ENCODE assay signal across 24 cellular contexts in the genomic region with DNA sequence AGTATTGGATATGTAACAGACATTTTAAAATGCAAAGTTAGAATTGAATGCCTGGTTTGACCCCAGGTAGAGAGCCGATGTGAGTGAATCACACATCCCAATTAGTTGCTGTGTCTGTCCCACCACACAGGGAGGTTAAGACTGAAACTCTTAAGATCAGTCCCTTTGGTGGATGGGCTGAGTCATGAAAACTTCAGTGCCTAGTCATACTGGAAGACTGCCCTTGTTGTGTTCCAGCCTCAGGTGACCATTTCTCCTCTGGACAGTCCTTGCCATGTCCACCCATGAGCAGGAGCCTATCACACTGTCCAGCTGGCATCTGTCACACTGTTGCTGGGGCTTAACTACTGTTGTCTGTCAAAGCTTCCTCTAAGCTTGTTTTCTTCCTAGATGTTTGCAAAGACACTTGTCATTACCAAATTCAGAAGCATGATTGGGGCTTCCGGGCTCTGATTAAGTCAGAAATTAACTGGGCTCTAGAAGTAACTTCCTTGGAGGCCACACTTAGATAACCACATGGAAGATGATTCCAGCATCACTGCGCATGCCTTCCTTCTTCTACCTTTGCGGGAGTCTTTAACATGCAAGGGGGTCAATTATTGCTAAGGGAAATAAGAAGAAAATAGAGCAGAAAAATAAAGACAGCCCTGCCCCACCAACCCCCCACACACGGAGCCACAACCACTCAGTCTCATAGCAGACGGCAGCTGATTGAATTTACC. TPM values are rescaled to one million over a fixed set of nuclear protein-coding genes. Genes with fewer than 3 reads are reported as not detected.
DNase-seq lines count a peak whose midpoint lies in the region; ATAC-seq and FAIRE-seq lines count a peak whose summit lies in the region.
"Had no signal": no experiment of that assay in that cellular context is flagged by ENCODE, and none has a peak within 500 bp of the region (broad histone marks: within the 10 kb centered on the region; RNA-seq: fewer than 3 reads in every experiment).

No MANE protein-coding gene starts in this region.

- FAIRE-seq in GM19239 (lab: Jason Lieb, UNC) = no peak
- FAIRE-seq: endothelial cell of umbilical vein, G401.6 had no signal

- no peak overlapping the region for H3K4me3 ChIP-seq in mesenchymal stem cell (ENCODE audit: insufficient read depth in 1 of 2, low read depth in 1 of 2, low read length in 2 of 2)
- H3K4me3 ChIP-seq: coronary artery, lower lobe of right lung, SJSA1, skin epidermis, suprapubic skin had no signal

- DNase-seq in Daoy (ENCODE audit: low read depth) = peak; percentile 29
- DNase-seq in astrocyte of the hippocampus (ENCODE audit: low read depth, low spot score) = peak; percentile 34
- peak; percentile 51 for DNase-seq in mesenchymal stem cell
- no peak for DNase-seq in CD1c-positive myeloid dendritic cell (ENCODE audit: extremely low spot score)
- no peak for DNase-seq in NCI-H2081 (lab: John Stamatoyannopoulos, UW)
- no peak for DNase-seq in GM19239 (ENCODE audit: insufficient read length, low spot score)
- DNase-seq: activated CD4-positive, alpha-beta T cell treated with anti-CD3 and anti-CD28 coated beads for 4 hours; activated effector memory CD4-positive, alpha-beta T cell treated with anti-CD3 and anti-CD28 coated beads, Interleukin-2, amount 50 U/mL, for 16 hours; aorta; Calu3; lower lobe of right lung; naive thymus-derived CD8-positive, alpha-beta T cell; NCI-H2029 treated with DMSO at 0.1 percent for 48 hours; NCI-H524 treated with DMSO at 0.1 percent for 48 hours; stimulated activated CD4-positive, alpha-beta T cell treated with anti-CD3 and anti-CD28 coated beads, Interleukin-4, amount 100 ng/mL, for 1 hour had no signal

- no peak overlapping the region for H3K27ac ChIP-seq in mesenchymal stem cell (ENCODE audit: low read length, poor library complexity, severe bottlenecking)
- H3K27ac ChIP-seq: coronary artery, lower lobe of right lung, SJSA1, skin epidermis, suprapubic skin had no signal

- no peak overlapping the region for H2BK120ac ChIP-seq in mesenchymal stem cell (ENCODE audit: low read depth, low read length)

- no peak overlapping the region for H3K4ac ChIP-seq in mesenchymal stem cell (ENCODE audit: low read depth in 1 of 2, low read length in 2 of 2)

- peaks cover 26% of the 10 kb centered on the region for H3K4me1 ChIP-seq in mesenchymal stem cell (ENCODE audit: control insufficient read depth, insufficient read depth, low read depth, low read length)

- no peak overlapping the region for H3K9ac ChIP-seq in mesenchymal stem cell (ENCODE audit: low read length)

- no peak overlapping the region for H3K23ac ChIP-seq in mesenchymal stem cell (ENCODE audit: low read length in 2 of 2)

- no peak overlapping the region for H2AFZ ChIP-seq in mesenchymal stem cell (ENCODE audit: low read depth, low read length)

- H3K14ac ChIP-seq in mesenchymal stem cell (ENCODE audit: low read length in 2 of 2) = no peak overlapping the region

- no peak overlapping the region for H2BK5ac ChIP-seq in mesenchymal stem cell (ENCODE audit: low read depth, low read length, poor library complexity, severe bottlenecking)

- H2BK12ac ChIP-seq in mesenchymal stem cell (ENCODE audit: low read length in 2 of 2) = no peak overlapping the region

- peaks cover 0 to 8% of the 10 kb centered on the region in 2 experiments for H3K36me3 ChIP-seq in mesenchymal stem cell (ENCODE audit: control insufficient read depth in 1 of 2, insufficient read depth in 2 of 2, low read depth in 1 of 2, low read length in 2 of 2)
- H3K36me3 ChIP-seq: SJSA1, suprapubic skin had no signal

- H3K4me2 ChIP-seq in mesenchymal stem cell (ENCODE audit: low read length, poor library complexity, severe bottlenecking) = no peak overlapping the region

- H3K18ac ChIP-seq in mesenchymal stem cell (ENCODE audit: low read depth in 1 of 2, low read length in 2 of 2) = no peak overlapping the region

- H2BK15ac ChIP-seq in mesenchymal stem cell (ENCODE audit: low read depth, poor library complexity, severe bottlenecking) = no peak overlapping the region

- ATAC-seq in HG03565 (IDR thresholded peaks at IDR 0.05; ENCODE audit: unreplicated experiment) = peak; percentile 60
- ATAC-seq in GM21390 (IDR thresholded peaks at IDR 0.05; ENCODE audit: unreplicated experiment) = no peak
- ATAC-seq: HCT116; lower lobe of right lung; naive thymus-derived CD8-positive, alpha-beta T cell had no signal

- peaks cover 18% of the 10 kb centered on the region for H3K79me1 ChIP-seq in mesenchymal stem cell (replicated peaks; ENCODE audit: low read length, poor library complexity, severe bottlenecking)

- WGBS in mesenchymal stem cell = 83% methylated on average over 2 of the region's 6 CpGs

- peak overlapping the region; percentile 23 for H2AK5ac ChIP-seq in mesenchymal stem cell (ENCODE audit: low read length, severe bottlenecking)

- no peak overlapping the region for H4K8ac ChIP-seq in mesenchymal stem cell (ENCODE audit: low read length)

- H3K9me3 ChIP-seq in mesenchymal stem cell (ENCODE audit: control insufficient read depth, low read length) = no peaks in the 10 kb centered on the region
- H3K9me3 ChIP-seq: lower lobe of right lung, SJSA1, suprapubic skin had no signal

- H4K91ac ChIP-seq in mesenchymal stem cell (ENCODE audit: low read length) = no peak overlapping the region

- H3K27me3 ChIP-seq in mesenchymal stem cell (ENCODE audit: control insufficient read depth in 1 of 2, insufficient read depth in 1 of 2, low read length in 2 of 2) = no peaks in the 10 kb centered on the region
- H3K27me3 ChIP-seq: SJSA1, suprapubic skin had no signal

RNA-seq across cellular contexts. Expression of gene CYRIA, which starts 21.3 kb away (rescaled TPM):
- total RNA-seq in Daoy (2014; rRNA removed; shearing (Covaris generic)) = 0.48 and 0.80 TPM in 2 replicates
- 12.5 TPM for polyA plus RNA-seq in mesenchymal stem cell (2013, experiment 1 of 2)
- polyA plus RNA-seq in mesenchymal stem cell (2013, experiment 2 of 2) = 14.3 TPM

Comparison
In these comparisons a context has a peak if more than half of its experiments do, and no peak if none do; other contexts are left out.
1. DNase-seq: peak in Daoy (single experiment), astrocyte of the hippocampus (single experiment) and mesenchymal stem cell (single experiment); none in CD1c-positive myeloid dendritic cell (single experiment), NCI-H2081 (0 of 2) and GM19239 (single experiment).